Comparison of ENCODE assay signal across 10 cellular contexts in genomic region chr7:137986252-137987010, GRCh38. TPM values are rescaled to one million over a fixed set of nuclear protein-coding genes. Genes with fewer than 3 reads are reported as not detected.
A peak's percentile ranks its signal among the peaks of the same experiment; 100 is the strongest.
DNase-seq lines count a peak whose midpoint lies in the region; ATAC-seq and TF ChIP-seq lines count a peak whose summit lies in the region.
"Had no signal": no experiment of that assay in that cellular context is flagged by ENCODE, and none has a peak within 500 bp of the region (broad histone marks: within the 10 kb centered on the region; RNA-seq: fewer than 3 reads in every experiment).

No MANE protein-coding gene starts in this region.

- DNase-seq in HCEC 1CT (peak; percentile 67), cardiac fibroblast (ENCODE audit: low read depth in 2 of 2) (peak; percentile 67 to 89), right lobe of liver (no peak), testis (peak; percentile 32), NCI-H2107 treated with DMSO at 0.1 percent for 48 hours (lab: John Stamatoyannopoulos, UW; ENCODE audit: unreplicated experiment) (no peak), T-helper 1 cell (no peak), NCI-H345 (lab: John Stamatoyannopoulos, UW) (no peak)
- DNase-seq: activated CD4-positive, CD25-positive, alpha-beta regulatory T cell treated with anti-CD3 and anti-CD28 coated beads, Interleukin-2, amount 50 U/mL, for 72 hours; NCI-H1694 had no signal

- no peaks in the 10 kb centered on the region for H3K27me3 ChIP-seq in right lobe of liver
- H3K27me3 ChIP-seq in testis, result no peaks in the 10 kb centered on the region

- no peaks in the 10 kb centered on the region for H3K36me3 ChIP-seq in right lobe of liver
- no peaks in the 10 kb centered on the region for H3K36me3 ChIP-seq in testis (ENCODE audit: low read depth, missing control alignments)

- whole genome bisulfite sequencing in right lobe of liver (ENCODE audit: insufficient coverage, low coverage, low lambda C conversion rate, missing lambda C conversion rate), result 42% methylated on average over 10 of the region's 14 CpGs
- 63 to 70% methylated on average over 14 of the region's 14 CpGs for WGBS in testis, 2 donors

- no peak for TF ChIP-seq CTCF in cardiac fibroblast (IDR thresholded peaks at IDR 0.05; ENCODE audit: low read depth, low read length)
- no peak for TF ChIP-seq CTCF in right lobe of liver (IDR thresholded peaks at IDR 0.05)
- no peak for TF ChIP-seq CTCF in testis (IDR thresholded peaks at IDR 0.05)

- no peak for TF ChIP-seq POLR2A in right lobe of liver (IDR thresholded peaks at IDR 0.05)
- TF ChIP-seq POLR2A in testis (IDR thresholded peaks at IDR 0.05), result no peak

- peak overlapping the region in 2 of 3 donors; percentile 38 to 56 for H3K27ac ChIP-seq in right lobe of liver
- peak overlapping the region; percentile 62 to 76 for H3K27ac ChIP-seq in testis

- no peak overlapping the region for H3K4me3 ChIP-seq in cardiac fibroblast (replicated peaks in 1 of 2; ENCODE audit: low read depth in 2 of 2, low read length in 2 of 2)
- H3K4me3 ChIP-seq in right lobe of liver, result no peak overlapping the region
- H3K4me3 ChIP-seq in testis, result no peak overlapping the region

- intact Hi-C loops in right lobe of liver (cut with DNase I), result no loop called here
- intact Hi-C loops in testis (cut with DNase I; ENCODE audit: low total_unique reads), result no loop called here

- H3K9me3 ChIP-seq in right lobe of liver (no peaks in the 10 kb centered on the region), testis (no peaks in the 10 kb centered on the region)

- ATAC-seq in right lobe of liver, result peak; percentile 56 to 79 (median 68)
- ATAC-seq in GM21737 (IDR thresholded peaks at IDR 0.05; ENCODE audit: unreplicated experiment), result no peak

- H3K4me1 ChIP-seq in right lobe of liver (peaks cover 0 to 34% (median 19%) of the 10 kb centered on the region in 4 donors), testis (peaks cover 59% of the 10 kb centered on the region)

RNA-seq across cellular contexts. Expression of gene CREB3L2, which starts 15.5 kb away (rescaled TPM):
- total RNA-seq in right lobe of liver (10 to 100 TPM; 11.5 to 29.9 (median 18.2) TPM), testis (10 to 100 TPM; 23.4 to 23.9 TPM)
- polyA plus RNA-seq in testis (ENCODE audit: insufficient read depth, low read depth, low replicate concordance), result 22.0 TPM

Comparison
In these comparisons a context has a peak if more than half of its experiments do, and no peak if none do; other contexts are left out.
1. DNase-seq: peak in HCEC 1CT (single experiment), cardiac fibroblast (2 of 2) and testis (single experiment); none in right lobe of liver (0 of 3), NCI-H2107 treated with DMSO at 0.1 percent for 48 hours (single experiment), T-helper 1 cell (0 of 5) and NCI-H345 (single experiment).